17 cellular contexts compared by ENCODE assay signal in genomic region chr2:126344498-126344897, GRCh38.
DNase-seq lines count a peak whose midpoint lies in the region; ATAC-seq, FAIRE-seq and TF ChIP-seq lines count a peak whose summit lies in the region.
"Had no signal": no experiment of that assay in that cellular context is flagged by ENCODE, and none has a peak within 500 bp of the region (broad histone marks: within the 10 kb centered on the region; RNA-seq: fewer than 3 reads in every experiment).

No MANE protein-coding gene starts in this region.

- H3K79me2 ChIP-seq in OCI-LY3 (ENCODE audit: low read length): no peaks in the 10 kb centered on the region

- H3K23ac ChIP-seq in mesenchymal stem cell (ENCODE audit: low read length in 2 of 2): no peak overlapping the region

- H3K27ac ChIP-seq in OCI-LY3 (ENCODE audit: low read length): peak overlapping the region; percentile 65
- no peak overlapping the region for H3K27ac ChIP-seq in mesenchymal stem cell (ENCODE audit: low read length, poor library complexity, severe bottlenecking)
- H3K27ac ChIP-seq: left ventricle myocardium inferior, PC-9 had no signal

- no peak overlapping the region for H4K8ac ChIP-seq in mesenchymal stem cell (ENCODE audit: low read length)

- H4K91ac ChIP-seq in mesenchymal stem cell (ENCODE audit: low read length): no peak overlapping the region

- no peak overlapping the region for H2BK120ac ChIP-seq in mesenchymal stem cell (ENCODE audit: low read depth, low read length)

- FAIRE-seq in GM12892 (lab: Jason Lieb, UNC): peak; percentile 72

- H2AFZ ChIP-seq in OCI-LY3 (ENCODE audit: low read depth, low read length): no peak overlapping the region
- no peak overlapping the region for H2AFZ ChIP-seq in mesenchymal stem cell (ENCODE audit: low read depth, low read length)
- H2AFZ ChIP-seq: PC-9 had no signal

- H3K9me3 ChIP-seq in OCI-LY3 (ENCODE audit: insufficient read depth, low read length) (0 out of 2 replicates have a peak, but pooled peaks cover 8% of the 10 kb centered on the region), mesenchymal stem cell (ENCODE audit: control insufficient read depth, low read length) (peaks cover 4% of the 10 kb centered on the region)

- no peak overlapping the region for H2BK5ac ChIP-seq in mesenchymal stem cell (ENCODE audit: low read depth, low read length, poor library complexity, severe bottlenecking)

- H2BK12ac ChIP-seq in mesenchymal stem cell (ENCODE audit: low read length in 2 of 2): no peak overlapping the region

- DNase-seq in GM12892 (ENCODE audit: insufficient read length) (no peak), nucleus accumbens (lab: John Stamatoyannopoulos, UW) (no peak), mesenchymal stem cell (no peak), NCI-H2171 treated with DMSO at 0.1 percent for 48 hours (lab: John Stamatoyannopoulos, UW) (no peak)
- DNase-seq: activated CD4-positive, alpha-beta memory T cell treated with anti-CD3 and anti-CD28 coated beads for 36 hours; CD8-positive, alpha-beta memory T cell; endodermal cell; H9; left ventricle myocardium inferior; MM.1S; NCI-H2029 treated with DMSO at 0.1 percent for 48 hours; NCI-H526 had no signal

- no peaks in the 10 kb centered on the region for H3K79me1 ChIP-seq in mesenchymal stem cell (replicated peaks; ENCODE audit: low read length, poor library complexity, severe bottlenecking)

- TF ChIP-seq CTCF in OCI-LY3 (IDR thresholded peaks at IDR 0.05; ENCODE audit: low read depth, low read length): no peak

- H3K4me2 ChIP-seq in OCI-LY3 (ENCODE audit: low read length): peak overlapping the region; percentile 16; the same call in 1 of the 2 replicates
- H3K4me2 ChIP-seq in mesenchymal stem cell (ENCODE audit: low read length, poor library complexity, severe bottlenecking): no peak overlapping the region
- H3K4me2 ChIP-seq: PC-9 had no signal

- no peak overlapping the region for H3K14ac ChIP-seq in mesenchymal stem cell (ENCODE audit: low read length in 2 of 2)

- H2AK5ac ChIP-seq in mesenchymal stem cell (ENCODE audit: low read length, severe bottlenecking): no peak overlapping the region

- no peak for TF ChIP-seq POLR2A in GM12892 (IDR thresholded peaks at IDR 0.05; ENCODE audit: low read depth, low read length)

- no peaks in the 10 kb centered on the region for H4K20me1 ChIP-seq in OCI-LY3 (ENCODE audit: insufficient read depth, low read length)

- H3K27me3 ChIP-seq in OCI-LY3 (ENCODE audit: low read depth, low read length): no peaks in the 10 kb centered on the region
- H3K27me3 ChIP-seq in mesenchymal stem cell (ENCODE audit: control insufficient read depth in 1 of 2, insufficient read depth in 1 of 2, low read length in 2 of 2): no peaks in the 10 kb centered on the region

- 89% methylated on average over 2 of the region's 2 CpGs for WGBS in mesenchymal stem cell

- no peak overlapping the region for H3K4ac ChIP-seq in mesenchymal stem cell (ENCODE audit: low read depth in 1 of 2, low read length in 2 of 2)

- H3K4me1 ChIP-seq in OCI-LY3 (ENCODE audit: low read length) (peaks cover 24% of the 10 kb centered on the region), mesenchymal stem cell (ENCODE audit: control insufficient read depth, insufficient read depth, low read depth, low read length) (no peaks in the 10 kb centered on the region)
- H3K4me1 ChIP-seq: left ventricle myocardium inferior had no signal

- no peak overlapping the region for H3K18ac ChIP-seq in mesenchymal stem cell (ENCODE audit: low read depth in 1 of 2, low read length in 2 of 2)

- no peak overlapping the region for H3K9ac ChIP-seq in OCI-LY3 (ENCODE audit: low read length)
- no peak overlapping the region for H3K9ac ChIP-seq in mesenchymal stem cell (ENCODE audit: low read length)

- peaks cover 9% of the 10 kb centered on the region for H3K36me3 ChIP-seq in OCI-LY3 (replicated peaks; ENCODE audit: low read depth, low read length)
- H3K36me3 ChIP-seq in mesenchymal stem cell (ENCODE audit: control insufficient read depth in 1 of 2, insufficient read depth in 2 of 2, low read depth in 1 of 2, low read length in 2 of 2): no peaks in the 10 kb centered on the region
- H3K36me3 ChIP-seq: left ventricle myocardium inferior had no signal

- no peak overlapping the region for H3K4me3 ChIP-seq in OCI-LY3 (ENCODE audit: low read length)
- no peak overlapping the region for H3K4me3 ChIP-seq in mesenchymal stem cell (ENCODE audit: insufficient read depth in 1 of 2, low read depth in 1 of 2, low read length in 2 of 2)
- H3K4me3 ChIP-seq: left ventricle myocardium inferior, PC-9 had no signal

- peak; percentile 76 for ATAC-seq in GM19351 (IDR thresholded peaks at IDR 0.05; ENCODE audit: unreplicated experiment)
- peak; percentile 70 for ATAC-seq in HG02884 (IDR thresholded peaks at IDR 0.05; ENCODE audit: unreplicated experiment)
- no peak for ATAC-seq in GM18498 (IDR thresholded peaks at IDR 0.05; ENCODE audit: unreplicated experiment)

- H2BK15ac ChIP-seq in mesenchymal stem cell (ENCODE audit: low read depth, poor library complexity, severe bottlenecking): no peak overlapping the region
